In genomic region chr19:51006406-51006805, GRCh38 we compare ENCODE assay signal across 16 cellular contexts. TPM values are rescaled to one million over a fixed set of nuclear protein-coding genes. Genes with fewer than 3 reads are reported as not detected.
DNase-seq lines count a peak whose midpoint lies in the region; ATAC-seq, FAIRE-seq and TF ChIP-seq lines count a peak whose summit lies in the region.
"Had no signal": no experiment of that assay in that cellular context is flagged by ENCODE, and none has a peak within 500 bp of the region (broad histone marks: within the 10 kb centered on the region; RNA-seq: fewer than 3 reads in every experiment).

No MANE protein-coding gene starts in this region.

- H3K36me3 ChIP-seq in H7 (replicated peaks; ENCODE audit: control insufficient read depth, insufficient read depth, low read length) (no peaks in the 10 kb centered on the region), MG63 (no peaks in the 10 kb centered on the region), HepG2 (replicated peaks in 1 of 2; ENCODE audit: control insufficient read depth in 1 of 2, insufficient read depth in 2 of 2, low read length in 2 of 2) (no peaks in the 10 kb centered on the region), GM23338 (ENCODE audit: insufficient read depth) (no peaks in the 10 kb centered on the region)
- H3K36me3 ChIP-seq: BE2C had no signal

- no peaks in the 10 kb centered on the region for H3K4me1 Mint-ChIP-seq in stimulated activated memory B cell treated with anti-CD40 and anti-IgM and Interleukin-4, amounts not matched to agents 10 μg/mL and 1 μg/mL and 100 μg/mL, for 72 hours
- H3K4me1 Mint-ChIP-seq in GM23338 = peaks cover 13% of the 10 kb centered on the region
- H3K4me1 Mint-ChIP-seq: CD4-positive, alpha-beta memory T cell had no signal

- BruUV-seq in HepG2 (replicated peaks; lab: Mats Ljungman, UMichigan) = no TSS peak

- TF ChIP-seq POLR2A in HepG2 (IDR thresholded peaks at IDR 0.05; ENCODE audit: insufficient read depth in 1 of 2, low read depth in 2 of 2, low read length in 2 of 2) = no peak

- CTCF ChIA-PET in HepG2 (lab: Yijun Ruan, JAX; ENCODE audit: low intra/inter-chr PET ratio, low total read pairs) = no interaction called here

- H3K9me3 ChIP-seq in MG63 (no peaks in the 10 kb centered on the region), HepG2 (ENCODE audit: low read length) (no peaks in the 10 kb centered on the region)
- H3K9me3 ChIP-seq: A549, BE2C had no signal

- H3K4me1 ChIP-seq in HepG2 (ENCODE audit: insufficient read depth, low read length) (no peaks in the 10 kb centered on the region), GM23338 (ENCODE audit: insufficient read depth) (peaks cover 11% of the 10 kb centered on the region)
- H3K4me1 ChIP-seq: BE2C had no signal

- no peaks in the 10 kb centered on the region for H3K79me2 ChIP-seq in HepG2 (ENCODE audit: insufficient read depth, low read length)
- no peaks in the 10 kb centered on the region for H3K79me2 ChIP-seq in GM23338 (replicated peaks; ENCODE audit: insufficient read depth)

- no peak overlapping the region for H2AFZ ChIP-seq in HepG2 (ENCODE audit: low read length)
- H2AFZ ChIP-seq in GM23338 = no peak overlapping the region

- ATAC-seq in HepG2 (no peak), GM23338 (no peak), HG03521 (IDR thresholded peaks at IDR 0.05; ENCODE audit: unreplicated experiment) (no peak)
- peak; percentile 5 for ATAC-seq in stimulated activated memory B cell treated with anti-CD40 and anti-IgM and Interleukin-4, amounts not matched to agents 10 μg/mL and 1 μg/mL and 100 μg/mL, for 72 hours
- ATAC-seq: A549, HCT116 had no signal

- POLR2A ChIA-PET in HepG2 (lab: Yijun Ruan, JAX) = no interaction called here

- no peaks in the 10 kb centered on the region for H3K36me3 Mint-ChIP-seq in stimulated activated memory B cell treated with anti-CD40 and anti-IgM and Interleukin-4, amounts not matched to agents 10 μg/mL and 1 μg/mL and 100 μg/mL, for 72 hours
- no peaks in the 10 kb centered on the region for H3K36me3 Mint-ChIP-seq in GM23338 (ENCODE audit: low read depth)
- H3K36me3 Mint-ChIP-seq: CD4-positive, alpha-beta memory T cell had no signal

- FAIRE-seq in HepG2 (lab: Jason Lieb, UNC) = no peak
- FAIRE-seq: A549 had no signal

- H3K9me3 Mint-ChIP-seq in stimulated activated memory B cell treated with anti-CD40 and anti-IgM and Interleukin-4, amounts not matched to agents 10 μg/mL and 1 μg/mL and 100 μg/mL, for 72 hours = peaks cover 3% of the 10 kb centered on the region
- H3K9me3 Mint-ChIP-seq in GM23338 = no peaks in the 10 kb centered on the region

- H3K4me2 ChIP-seq in HepG2 (ENCODE audit: low read depth, low read length) (no peak overlapping the region), GM23338 (no peak overlapping the region)
- H3K4me2 ChIP-seq: A549 had no signal

- intact Hi-C loops in HepG2 (cut with micrococcal nuclease; ENCODE audit: unreplicated experiment) = no loop called here

- in situ Hi-C loops in HepG2 (cut with HindIII; ENCODE audit: extremely low pct_ligation_motif_present, low pct_unique_long_range_greater_than_20kb) = no loop called here

- TF ChIP-seq CTCF in HepG2 (CRISPR knock-in tag; IDR thresholded peaks at IDR 0.05) = no peak
- no peak for TF ChIP-seq CTCF in GM23338 (conservative IDR thresholded peaks at IDR 0.05; ENCODE audit: low read depth in 2 of 2)

- H3K27ac ChIP-seq in HepG2 (ENCODE audit: extremely low read length, insufficient read depth, low read length) = no peak overlapping the region
- H3K27ac ChIP-seq in GM23338 (ENCODE audit: low read depth) = no peak overlapping the region
- H3K27ac ChIP-seq: A549, C4-2B had no signal

- H3K4me3 Mint-ChIP-seq in stimulated activated memory B cell treated with anti-CD40 and anti-IgM and Interleukin-4, amounts not matched to agents 10 μg/mL and 1 μg/mL and 100 μg/mL, for 72 hours = no peak overlapping the region
- no peak overlapping the region for H3K4me3 Mint-ChIP-seq in GM23338
- H3K4me3 Mint-ChIP-seq: CD4-positive, alpha-beta memory T cell had no signal

- H3K4me3 ChIP-seq in H7 (ENCODE audit: insufficient read depth, low read depth, low read length) (no peak overlapping the region), MG63 (no peak overlapping the region), HepG2 (replicated peaks in 1 of 3; ENCODE audit: insufficient read depth in 1 of 3, low read depth in 2 of 3, low read length in 3 of 3) (no peak overlapping the region), GM23338 (no peak overlapping the region)
- H3K4me3 ChIP-seq: A549 had no signal

- H3K27me3 Mint-ChIP-seq in stimulated activated memory B cell treated with anti-CD40 and anti-IgM and Interleukin-4, amounts not matched to agents 10 μg/mL and 1 μg/mL and 100 μg/mL, for 72 hours = peaks cover 54% of the 10 kb centered on the region
- H3K27me3 Mint-ChIP-seq in GM23338 (ENCODE audit: insufficient read depth, low read depth, poor library complexity) = peaks cover 17% of the 10 kb centered on the region

- H3F3A ChIP-seq in GM23338 (replicated peaks; ENCODE audit: low read depth) = no peaks in the 10 kb centered on the region

- 0% methylated on average over 1 of the region's 8 CpGs for WGBS in HepG2 (ENCODE audit: low lambda C conversion rate)

- no peaks in the 10 kb centered on the region for H4K20me1 ChIP-seq in HepG2 (ENCODE audit: insufficient read depth, low read length)
- H4K20me1 ChIP-seq in GM23338 (replicated peaks; ENCODE audit: insufficient read depth) = no peaks in the 10 kb centered on the region

- H3K27me3 ChIP-seq in H7 (ENCODE audit: control insufficient read depth, insufficient read depth, low read length) (peaks cover 10% of the 10 kb centered on the region; the same call in 1 of the 2 replicates), MG63 (peaks cover 9% of the 10 kb centered on the region), HepG2 (ENCODE audit: control insufficient read depth in 1 of 2, insufficient read depth in 2 of 2, low read length in 2 of 2) (peaks cover 1 to 7% of the 10 kb centered on the region in 2 experiments; a peak in 2 of 5 replicates), GM23338 (ENCODE audit: insufficient read depth) (no peaks in the 10 kb centered on the region)

- TF ChIP-seq RAD21 in HepG2 (CRISPR knock-in tag; IDR thresholded peaks at IDR 0.05) = no peak

- no peak for TF ChIP-seq EP300 in HepG2 (IDR thresholded peaks at IDR 0.05; ENCODE audit: low read depth in 2 of 2, low read length in 2 of 2)
- TF ChIP-seq EP300 in HepG2 (CRISPR knock-in tag; IDR thresholded peaks at IDR 0.05; ENCODE audit: borderline replicate concordance) = no peak

- no peak overlapping the region for H3K9ac ChIP-seq in HepG2 (ENCODE audit: insufficient read depth, low read depth, low read length)

- no peak overlapping the region for H3K27ac Mint-ChIP-seq in stimulated activated memory B cell treated with anti-CD40 and anti-IgM and Interleukin-4, amounts not matched to agents 10 μg/mL and 1 μg/mL and 100 μg/mL, for 72 hours
- H3K27ac Mint-ChIP-seq in GM23338 = no peak overlapping the region
- H3K27ac Mint-ChIP-seq: CD4-positive, alpha-beta memory T cell had no signal

- DNase-seq in H7 = peak; percentile 22
- peak; percentile 61 for DNase-seq in MG63
- no peak for DNase-seq in HepG2 (ENCODE audit: low spot score)
- no peak for DNase-seq in GM23338 (ENCODE audit: low spot score)
- no peak for DNase-seq in SIG-M5 (lab: John Stamatoyannopoulos, UW)
- DNase-seq: BE2C; CD4-positive, alpha-beta memory T cell; GF-D8; IMR-90 had no signal

- H3K9me2 ChIP-seq in GM23338 (ENCODE audit: insufficient read depth) = no peaks in the 10 kb centered on the region

RNA-seq across cellular contexts. Expression of gene KLK8, which starts 5.0 kb away (rescaled TPM):
- total RNA-seq in H7 (2014; rRNA removed; shearing (Covaris generic)) = 6.4 and 11.0 TPM in 2 replicates
- not detected in 2 replicates for total RNA-seq in MG63 (2014; rRNA removed; shearing (Covaris generic); ENCODE audit: low replicate concordance)
- not detected in 2 replicates for total RNA-seq in HepG2 (2016; rRNA removed; fragmentation: Illumina TruSeq; extraction: Trizol)
- total RNA-seq in HepG2 (2016; cell fraction: cytosol; rRNA removed; fragmentation: Illumina TruSeq; extraction: Trizol; ENCODE audit: low read depth) = not detected in 2 replicates
- total RNA-seq in HepG2 (2016; cell fraction: insoluble cytoplasmic fraction; rRNA removed; fragmentation: Illumina TruSeq; extraction: Trizol) = not detected in 2 replicates
- total RNA-seq in HepG2 (2016; cell fraction: membrane; rRNA removed; fragmentation: Illumina TruSeq; extraction: Trizol) = not detected in 2 replicates
- total RNA-seq in HepG2 (2016; cell fraction: nucleus; rRNA removed; fragmentation: Illumina TruSeq; extraction: Trizol) = not detected in 2 replicates
- polyA plus RNA-seq in HepG2 (2011; rRNA removed) (not detected in 2 replicates), GM23338 (2016; fragmentation: Nextera tagmentation; extraction: Ambion mirVana) (14.6 and 17.0 TPM in 2 replicates)
- not detected in 2 replicates for polyA plus RNA-seq in HepG2 (2011; cell fraction: cytosol; rRNA removed)
- not detected in 2 replicates for polyA plus RNA-seq in HepG2 (2011; cell fraction: nucleus; rRNA removed)
- polyA plus RNA-seq in HepG2 (2012) = not detected in 2 replicates
- polyA plus RNA-seq in HepG2 (2016; cell fraction: cytosol; fragmentation: Illumina TruSeq; extraction: Trizol; ENCODE audit: low read depth) = not detected in 2 replicates
- polyA plus RNA-seq in HepG2 (2016; cell fraction: insoluble cytoplasmic fraction; fragmentation: Illumina TruSeq; extraction: Trizol; ENCODE audit: low read depth) = not detected in 2 replicates
- not detected in 2 replicates for polyA plus RNA-seq in HepG2 (2016; cell fraction: membrane; fragmentation: Illumina TruSeq; extraction: Trizol; ENCODE audit: low read depth)
- polyA plus RNA-seq in HepG2 (2016; cell fraction: nucleus; fragmentation: Illumina TruSeq; extraction: Trizol; ENCODE audit: insufficient read depth, low read depth) = not detected in 2 replicates
- not detected in 2 replicates for polyA minus RNA-seq in HepG2 (2011; rRNA and poly(A)+ RNA removed; ENCODE audit: low replicate concordance)
- not detected in 2 replicates for polyA minus RNA-seq in HepG2 (2011; cell fraction: cytosol; rRNA and poly(A)+ RNA removed)
- polyA minus RNA-seq in HepG2 (2011; cell fraction: nucleus; rRNA and poly(A)+ RNA removed) = not detected in 2 replicates
- 4.6 and 4.9 TPM in 2 replicates for total RNA-seq in GM23338 (2014; rRNA removed; shearing (Covaris generic))
- total RNA-seq: CD4-positive, alpha-beta memory T cell; H4; IMR-90 had no signal
- polyA plus RNA-seq: A549; AG04450; CD4-positive, alpha-beta memory T cell; IMR-90 had no signal

RNA-seq across cellular contexts. Expression of gene KLK10, which starts 13.1 kb away (rescaled TPM):
- total RNA-seq in H7 (2014; rRNA removed; shearing (Covaris generic)) = 0.14 and 2.4 TPM in 2 replicates
- 1.5 and 7.0 TPM in 2 replicates for total RNA-seq in MG63 (2014; rRNA removed; shearing (Covaris generic); ENCODE audit: low replicate concordance)
- total RNA-seq in HepG2 (2016; rRNA removed; fragmentation: Illumina TruSeq; extraction: Trizol) = not detected in 2 replicates
- total RNA-seq in HepG2 (2016; cell fraction: cytosol; rRNA removed; fragmentation: Illumina TruSeq; extraction: Trizol; ENCODE audit: low read depth) = not detected in 2 replicates
- not detected in 2 replicates for total RNA-seq in HepG2 (2016; cell fraction: insoluble cytoplasmic fraction; rRNA removed; fragmentation: Illumina TruSeq; extraction: Trizol)
- not detected in 2 replicates for total RNA-seq in HepG2 (2016; cell fraction: membrane; rRNA removed; fragmentation: Illumina TruSeq; extraction: Trizol)
- total RNA-seq in HepG2 (2016; cell fraction: nucleus; rRNA removed; fragmentation: Illumina TruSeq; extraction: Trizol) = not detected in 2 replicates
- not detected in 2 replicates for polyA plus RNA-seq in HepG2 (2011; rRNA removed)
- not detected in 2 replicates for polyA plus RNA-seq in HepG2 (2011; cell fraction: cytosol; rRNA removed)
- not detected in 2 replicates for polyA plus RNA-seq in HepG2 (2011; cell fraction: nucleus; rRNA removed)
- not detected in 2 replicates for polyA plus RNA-seq in HepG2 (2012)
- polyA plus RNA-seq in HepG2 (2016; cell fraction: cytosol; fragmentation: Illumina TruSeq; extraction: Trizol; ENCODE audit: low read depth) = not detected in 2 replicates
- polyA plus RNA-seq in HepG2 (2016; cell fraction: insoluble cytoplasmic fraction; fragmentation: Illumina TruSeq; extraction: Trizol; ENCODE audit: low read depth) = not detected in 2 replicates
- polyA plus RNA-seq in HepG2 (2016; cell fraction: membrane; fragmentation: Illumina TruSeq; extraction: Trizol; ENCODE audit: low read depth) = not detected in 2 replicates
- polyA plus RNA-seq in HepG2 (2016; cell fraction: nucleus; fragmentation: Illumina TruSeq; extraction: Trizol; ENCODE audit: insufficient read depth, low read depth) = not detected in 2 replicates
- polyA minus RNA-seq in HepG2 (2011; rRNA and poly(A)+ RNA removed; ENCODE audit: low replicate concordance) = not detected in 2 replicates
- not detected in 2 replicates for polyA minus RNA-seq in HepG2 (2011; cell fraction: cytosol; rRNA and poly(A)+ RNA removed)
- not detected in 2 replicates for polyA minus RNA-seq in HepG2 (2011; cell fraction: nucleus; rRNA and poly(A)+ RNA removed)
- 4.9 and 6.6 TPM in 2 replicates for total RNA-seq in GM23338 (2014; rRNA removed; shearing (Covaris generic))
- polyA plus RNA-seq in GM23338 (2016; fragmentation: Nextera tagmentation; extraction: Ambion mirVana) = 6.0 and 6.1 TPM in 2 replicates
- total RNA-seq: CD4-positive, alpha-beta memory T cell; H4; IMR-90 had no signal
- polyA plus RNA-seq: AG04450; CD4-positive, alpha-beta memory T cell; IMR-90 had no signal

RNA-seq across cellular contexts. Expression of gene KLK11, which starts 20.0 kb away (rescaled TPM):
- total RNA-seq in H7 (2014; rRNA removed; shearing (Covaris generic)) = not detected in 2 replicates
- total RNA-seq in MG63 (2014; rRNA removed; shearing (Covaris generic); ENCODE audit: low replicate concordance) = not detected in 2 replicates
- not detected in 2 replicates for total RNA-seq in HepG2 (2016; rRNA removed; fragmentation: Illumina TruSeq; extraction: Trizol)
- total RNA-seq in HepG2 (2016; cell fraction: cytosol; rRNA removed; fragmentation: Illumina TruSeq; extraction: Trizol; ENCODE audit: low read depth) = not detected in 2 replicates
- total RNA-seq in HepG2 (2016; cell fraction: insoluble cytoplasmic fraction; rRNA removed; fragmentation: Illumina TruSeq; extraction: Trizol) = not detected in 2 replicates
- total RNA-seq in HepG2 (2016; cell fraction: membrane; rRNA removed; fragmentation: Illumina TruSeq; extraction: Trizol) = not detected in 2 replicates
- not detected in 2 replicates for total RNA-seq in HepG2 (2016; cell fraction: nucleus; rRNA removed; fragmentation: Illumina TruSeq; extraction: Trizol)
- not detected in 2 replicates for polyA plus RNA-seq in HepG2 (2011; rRNA removed)
- not detected in 2 replicates for polyA plus RNA-seq in HepG2 (2011; cell fraction: cytosol; rRNA removed)
- not detected in 2 replicates for polyA plus RNA-seq in HepG2 (2011; cell fraction: nucleus; rRNA removed)
- not detected in 2 replicates for polyA plus RNA-seq in HepG2 (2012)
- polyA plus RNA-seq in HepG2 (2016; cell fraction: cytosol; fragmentation: Illumina TruSeq; extraction: Trizol; ENCODE audit: low read depth) = not detected in 2 replicates
- polyA plus RNA-seq in HepG2 (2016; cell fraction: insoluble cytoplasmic fraction; fragmentation: Illumina TruSeq; extraction: Trizol; ENCODE audit: low read depth) = not detected in 2 replicates
- not detected in 2 replicates for polyA plus RNA-seq in HepG2 (2016; cell fraction: membrane; fragmentation: Illumina TruSeq; extraction: Trizol; ENCODE audit: low read depth)
- not detected in 2 replicates for polyA plus RNA-seq in HepG2 (2016; cell fraction: nucleus; fragmentation: Illumina TruSeq; extraction: Trizol; ENCODE audit: insufficient read depth, low read depth)
- not detected in 2 replicates for polyA minus RNA-seq in HepG2 (2011; rRNA and poly(A)+ RNA removed; ENCODE audit: low replicate concordance)
- polyA minus RNA-seq in HepG2 (2011; cell fraction: cytosol; rRNA and poly(A)+ RNA removed) = not detected in 2 replicates
- polyA minus RNA-seq in HepG2 (2011; cell fraction: nucleus; rRNA and poly(A)+ RNA removed) = not detected in 2 replicates
- total RNA-seq in GM23338 (2014; rRNA removed; shearing (Covaris generic)) = not detected in 2 replicates
- polyA plus RNA-seq in GM23338 (2016; fragmentation: Nextera tagmentation; extraction: Ambion mirVana) = 0.28 TPM in 1 of 2 replicates, not detected in the other
- total RNA-seq: CD4-positive, alpha-beta memory T cell; H4; IMR-90 had no signal
- polyA plus RNA-seq: A549; AG04450; CD4-positive, alpha-beta memory T cell; IMR-90 had no signal

RNA-seq across cellular contexts. Expression of gene KLK7, which starts 22.7 kb away (rescaled TPM):
- 0.24 and 1.1 TPM in 2 replicates for total RNA-seq in H7 (2014; rRNA removed; shearing (Covaris generic))
- 17.9 and 31.4 TPM in 2 replicates for total RNA-seq in MG63 (2014; rRNA removed; shearing (Covaris generic); ENCODE audit: low replicate concordance)
- total RNA-seq in HepG2 (2016; rRNA removed; fragmentation: Illumina TruSeq; extraction: Trizol) = not detected in 2 replicates
- total RNA-seq in HepG2 (2016; cell fraction: cytosol; rRNA removed; fragmentation: Illumina TruSeq; extraction: Trizol; ENCODE audit: low read depth) = not detected in 2 replicates
- not detected in 2 replicates for total RNA-seq in HepG2 (2016; cell fraction: insoluble cytoplasmic fraction; rRNA removed; fragmentation: Illumina TruSeq; extraction: Trizol)
- not detected in 2 replicates for total RNA-seq in HepG2 (2016; cell fraction: membrane; rRNA removed; fragmentation: Illumina TruSeq; extraction: Trizol)
- not detected in 2 replicates for total RNA-seq in HepG2 (2016; cell fraction: nucleus; rRNA removed; fragmentation: Illumina TruSeq; extraction: Trizol)
- polyA plus RNA-seq in HepG2 (2011; rRNA removed) (not detected in 2 replicates), GM23338 (2016; fragmentation: Nextera tagmentation; extraction: Ambion mirVana) (1.1 and 1.5 TPM in 2 replicates)
- polyA plus RNA-seq in HepG2 (2011; cell fraction: cytosol; rRNA removed) = not detected in 2 replicates
- not detected in 2 replicates for polyA plus RNA-seq in HepG2 (2011; cell fraction: nucleus; rRNA removed)
- polyA plus RNA-seq in HepG2 (2012) = not detected in 2 replicates
- not detected in 2 replicates for polyA plus RNA-seq in HepG2 (2016; cell fraction: cytosol; fragmentation: Illumina TruSeq; extraction: Trizol; ENCODE audit: low read depth)
- polyA plus RNA-seq in HepG2 (2016; cell fraction: insoluble cytoplasmic fraction; fragmentation: Illumina TruSeq; extraction: Trizol; ENCODE audit: low read depth) = not detected in 2 replicates
- not detected in 2 replicates for polyA plus RNA-seq in HepG2 (2016; cell fraction: membrane; fragmentation: Illumina TruSeq; extraction: Trizol; ENCODE audit: low read depth)
- not detected in 2 replicates for polyA plus RNA-seq in HepG2 (2016; cell fraction: nucleus; fragmentation: Illumina TruSeq; extraction: Trizol; ENCODE audit: insufficient read depth, low read depth)
- 0.28 TPM in 1 of 2 replicates, not detected in the other for polyA minus RNA-seq in HepG2 (2011; rRNA and poly(A)+ RNA removed; ENCODE audit: low replicate concordance)
- not detected in 2 replicates for polyA minus RNA-seq in HepG2 (2011; cell fraction: cytosol; rRNA and poly(A)+ RNA removed)
- not detected in 2 replicates for polyA minus RNA-seq in HepG2 (2011; cell fraction: nucleus; rRNA and poly(A)+ RNA removed)
- 0.19 and 1.4 TPM in 2 replicates for total RNA-seq in GM23338 (2014; rRNA removed; shearing (Covaris generic))
- total RNA-seq: CD4-positive, alpha-beta memory T cell; H4; IMR-90 had no signal
- polyA plus RNA-seq: A549; AG04450; CD4-positive, alpha-beta memory T cell; IMR-90 had no signal

RNA-seq across cellular contexts. Expression of gene KLK12, which starts 28.4 kb away (rescaled TPM):
- not detected in 2 replicates for total RNA-seq in H7 (2014; rRNA removed; shearing (Covaris generic))
- not detected in 2 replicates for total RNA-seq in MG63 (2014; rRNA removed; shearing (Covaris generic); ENCODE audit: low replicate concordance)
- not detected in 2 replicates for total RNA-seq in HepG2 (2016; rRNA removed; fragmentation: Illumina TruSeq; extraction: Trizol)
- not detected in 2 replicates for total RNA-seq in HepG2 (2016; cell fraction: cytosol; rRNA removed; fragmentation: Illumina TruSeq; extraction: Trizol; ENCODE audit: low read depth)
- not detected in 2 replicates for total RNA-seq in HepG2 (2016; cell fraction: insoluble cytoplasmic fraction; rRNA removed; fragmentation: Illumina TruSeq; extraction: Trizol)
- not detected in 2 replicates for total RNA-seq in HepG2 (2016; cell fraction: membrane; rRNA removed; fragmentation: Illumina TruSeq; extraction: Trizol)
- total RNA-seq in HepG2 (2016; cell fraction: nucleus; rRNA removed; fragmentation: Illumina TruSeq; extraction: Trizol) = not detected in 2 replicates
- polyA plus RNA-seq in HepG2 (2011; rRNA removed) (not detected in 2 replicates), GM23338 (2016; fragmentation: Nextera tagmentation; extraction: Ambion mirVana) (not detected in 2 replicates)
- not detected in 2 replicates for polyA plus RNA-seq in HepG2 (2011; cell fraction: cytosol; rRNA removed)
- polyA plus RNA-seq in HepG2 (2011; cell fraction: nucleus; rRNA removed) = not detected in 2 replicates
- not detected in 2 replicates for polyA plus RNA-seq in HepG2 (2012)
- not detected in 2 replicates for polyA plus RNA-seq in HepG2 (2016; cell fraction: cytosol; fragmentation: Illumina TruSeq; extraction: Trizol; ENCODE audit: low read depth)
- not detected in 2 replicates for polyA plus RNA-seq in HepG2 (2016; cell fraction: insoluble cytoplasmic fraction; fragmentation: Illumina TruSeq; extraction: Trizol; ENCODE audit: low read depth)
- not detected in 2 replicates for polyA plus RNA-seq in HepG2 (2016; cell fraction: membrane; fragmentation: Illumina TruSeq; extraction: Trizol; ENCODE audit: low read depth)
- not detected in 2 replicates for polyA plus RNA-seq in HepG2 (2016; cell fraction: nucleus; fragmentation: Illumina TruSeq; extraction: Trizol; ENCODE audit: insufficient read depth, low read depth)
- not detected in 2 replicates for polyA minus RNA-seq in HepG2 (2011; rRNA and poly(A)+ RNA removed; ENCODE audit: low replicate concordance)
- not detected in 2 replicates for polyA minus RNA-seq in HepG2 (2011; cell fraction: cytosol; rRNA and poly(A)+ RNA removed)
- not detected in 2 replicates for polyA minus RNA-seq in HepG2 (2011; cell fraction: nucleus; rRNA and poly(A)+ RNA removed)
- not detected in 2 replicates for total RNA-seq in GM23338 (2014; rRNA removed; shearing (Covaris generic))
- total RNA-seq: CD4-positive, alpha-beta memory T cell; H4; IMR-90 had no signal
- polyA plus RNA-seq: A549; AG04450; CD4-positive, alpha-beta memory T cell; IMR-90 had no signal

Comparison
In these comparisons a context has a peak if more than half of its experiments do, and no peak if none do; other contexts are left out.
1. DNase-seq: peak in H7 (single experiment) and MG63 (single experiment); none in HepG2 (single experiment), GM23338 (single experiment) and SIG-M5 (single experiment).